2 cellular contexts compared by ENCODE assay signal in genomic region chr1:222081859-222082258, GRCh38.
TF ChIP-seq lines count a peak whose summit lies in the region.

No MANE protein-coding gene starts in this region.

TF ChIP-seq in IMR-90, 13 proteins besides CTCF, POLR2A, EP300 and RAD21 (continued from another document):
- no peak for TF ChIP-seq RFX5 (IDR thresholded peaks at IDR 0.05; ENCODE audit: low read depth, low read length)
- no peak for TF ChIP-seq NFE2L2 (IDR thresholded peaks at IDR 0.05; ENCODE audit: low read depth, low read length)
- TF ChIP-seq MXI1 (IDR thresholded peaks at IDR 0.05; ENCODE audit: borderline replicate concordance, low read depth, low read length), result no peak
- no peak for TF ChIP-seq ELK1 (IDR thresholded peaks at IDR 0.05; ENCODE audit: borderline replicate concordance, low read depth, low read length)
- no peak for TF ChIP-seq BHLHE40 (IDR thresholded peaks at IDR 0.05; ENCODE audit: low read depth, low read length)
- no peak for TF ChIP-seq MAFK (IDR thresholded peaks at IDR 0.05; ENCODE audit: low read depth, low read length)
- no peak for TF ChIP-seq MAZ (IDR thresholded peaks at IDR 0.05; ENCODE audit: borderline replicate concordance, low read depth, low read length)
- TF ChIP-seq USF2 (IDR thresholded peaks at IDR 0.05; ENCODE audit: low read depth, low read length), result no peak
- TF ChIP-seq RCOR1 (IDR thresholded peaks at IDR 0.05; ENCODE audit: insufficient replicate concordance, low read length), result no peak
- TF ChIP-seq CEBPB (IDR thresholded peaks at IDR 0.05; ENCODE audit: low read depth, low read length), result no peak
- TF ChIP-seq SMC3 (IDR thresholded peaks at IDR 0.05; ENCODE audit: low read depth, low read length), result no peak
- TF ChIP-seq FOS (IDR thresholded peaks at IDR 0.05; ENCODE audit: low read depth, low read length), result no peak

TF ChIP-seq in WTC11, 78 proteins besides CTCF, POLR2A, EP300 and RAD21:
- TF ChIP-seq ZBTB43 (CRISPR knock-in tag; IDR thresholded peaks at IDR 0.05) (no peak), ELF4 (CRISPR knock-in tag; IDR thresholded peaks at IDR 0.05; ENCODE audit: low read depth) (no peak), JUN (CRISPR knock-in tag; IDR thresholded peaks at IDR 0.05) (no peak), GRHL2 (CRISPR knock-in tag; IDR thresholded peaks at IDR 0.05; ENCODE audit: insufficient replicate concordance, severe bottlenecking) (no peak)
